ENCODE assay signal across 2 cellular contexts in the genomic region with DNA sequence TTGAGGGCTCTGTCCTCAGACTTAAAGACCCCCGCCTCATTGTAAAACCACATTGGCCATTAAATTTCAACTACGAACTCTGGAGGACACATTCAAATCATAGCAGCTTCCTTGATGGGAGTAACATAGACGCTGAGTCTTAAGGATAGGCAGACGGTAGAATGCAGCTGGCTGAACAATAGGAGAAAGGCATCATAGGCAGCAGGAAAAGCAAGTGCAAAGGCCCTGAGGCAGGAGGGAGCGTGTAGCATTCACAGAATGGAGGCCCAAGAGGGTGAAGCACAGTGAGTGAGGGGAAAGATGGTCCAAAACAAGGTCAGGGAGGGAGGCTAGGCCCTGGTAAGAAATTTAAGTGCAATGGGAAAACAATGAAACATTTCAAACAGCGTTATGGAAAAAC.
TF ChIP-seq lines count a peak whose summit lies in the region.

No MANE protein-coding gene starts in this region.

TF ChIP-seq in HCT116, 20 proteins besides CTCF, POLR2A, EP300 and RAD21:
- TF ChIP-seq SRF (IDR thresholded peaks at IDR 0.05; ENCODE audit: low read depth) (no peak), JUND (IDR thresholded peaks at IDR 0.05) (no peak), FOSL1 (IDR thresholded peaks at IDR 0.05; ENCODE audit: low read depth) (no peak), ELF1 (IDR thresholded peaks at IDR 0.05; ENCODE audit: borderline replicate concordance, low read depth) (no peak), ZNF274 (IDR thresholded peaks at IDR 0.05; ENCODE audit: low read depth, low read length) (no peak), EGR1 (IDR thresholded peaks at IDR 0.05; ENCODE audit: low read depth) (no peak), SIN3A (IDR thresholded peaks at IDR 0.05; ENCODE audit: low read depth) (no peak), POLR2AphosphoS5 (IDR thresholded peaks at IDR 0.05; ENCODE audit: low read depth, low read length) (no peak), CBX3 (IDR thresholded peaks at IDR 0.05; ENCODE audit: low read depth) (no peak), SP1 (IDR thresholded peaks at IDR 0.05; ENCODE audit: low read depth) (no peak), ZFX (IDR thresholded peaks at IDR 0.05) (no peak), CEBPB (IDR thresholded peaks at IDR 0.05; ENCODE audit: low read depth) (no peak), EZH2phosphoT487 (IDR thresholded peaks at IDR 0.05; ENCODE audit: borderline replicate concordance) (no peak), EZH2 (IDR thresholded peaks at IDR 0.05) (no peak)
- TF ChIP-seq, protein P1, sequence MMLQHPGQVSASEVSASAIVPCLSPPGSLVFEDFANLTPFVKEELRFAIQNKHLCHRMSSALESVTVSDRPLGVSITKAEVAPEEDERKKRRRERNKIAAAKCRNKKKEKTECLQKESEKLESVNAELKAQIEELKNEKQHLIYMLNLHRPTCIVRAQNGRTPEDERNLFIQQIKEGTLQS (IDR thresholded peaks at IDR 0.05): no peak
- TF ChIP-seq, protein P2, sequence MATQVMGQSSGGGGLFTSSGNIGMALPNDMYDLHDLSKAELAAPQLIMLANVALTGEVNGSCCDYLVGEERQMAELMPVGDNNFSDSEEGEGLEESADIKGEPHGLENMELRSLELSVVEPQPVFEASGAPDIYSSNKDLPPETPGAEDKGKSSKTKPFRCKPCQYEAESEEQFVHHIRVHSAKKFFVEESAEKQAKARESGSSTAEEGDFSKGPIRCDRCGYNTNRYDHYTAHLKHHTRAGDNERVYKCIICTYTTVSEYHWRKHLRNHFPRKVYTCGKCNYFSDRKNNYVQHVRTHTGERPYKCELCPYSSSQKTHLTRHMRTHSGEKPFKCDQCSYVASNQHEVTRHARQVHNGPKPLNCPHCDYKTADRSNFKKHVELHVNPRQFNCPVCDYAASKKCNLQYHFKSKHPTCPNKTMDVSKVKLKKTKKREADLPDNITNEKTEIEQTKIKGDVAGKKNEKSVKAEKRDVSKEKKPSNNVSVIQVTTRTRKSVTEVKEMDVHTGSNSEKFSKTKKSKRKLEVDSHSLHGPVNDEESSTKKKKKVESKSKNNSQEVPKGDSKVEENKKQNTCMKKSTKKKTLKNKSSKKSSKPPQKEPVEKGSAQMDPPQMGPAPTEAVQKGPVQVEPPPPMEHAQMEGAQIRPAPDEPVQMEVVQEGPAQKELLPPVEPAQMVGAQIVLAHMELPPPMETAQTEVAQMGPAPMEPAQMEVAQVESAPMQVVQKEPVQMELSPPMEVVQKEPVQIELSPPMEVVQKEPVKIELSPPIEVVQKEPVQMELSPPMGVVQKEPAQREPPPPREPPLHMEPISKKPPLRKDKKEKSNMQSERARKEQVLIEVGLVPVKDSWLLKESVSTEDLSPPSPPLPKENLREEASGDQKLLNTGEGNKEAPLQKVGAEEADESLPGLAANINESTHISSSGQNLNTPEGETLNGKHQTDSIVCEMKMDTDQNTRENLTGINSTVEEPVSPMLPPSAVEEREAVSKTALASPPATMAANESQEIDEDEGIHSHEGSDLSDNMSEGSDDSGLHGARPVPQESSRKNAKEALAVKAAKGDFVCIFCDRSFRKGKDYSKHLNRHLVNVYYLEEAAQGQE (IDR thresholded peaks at IDR 0.05; ENCODE audit: low read depth): no peak
- TF ChIP-seq, protein P3, sequence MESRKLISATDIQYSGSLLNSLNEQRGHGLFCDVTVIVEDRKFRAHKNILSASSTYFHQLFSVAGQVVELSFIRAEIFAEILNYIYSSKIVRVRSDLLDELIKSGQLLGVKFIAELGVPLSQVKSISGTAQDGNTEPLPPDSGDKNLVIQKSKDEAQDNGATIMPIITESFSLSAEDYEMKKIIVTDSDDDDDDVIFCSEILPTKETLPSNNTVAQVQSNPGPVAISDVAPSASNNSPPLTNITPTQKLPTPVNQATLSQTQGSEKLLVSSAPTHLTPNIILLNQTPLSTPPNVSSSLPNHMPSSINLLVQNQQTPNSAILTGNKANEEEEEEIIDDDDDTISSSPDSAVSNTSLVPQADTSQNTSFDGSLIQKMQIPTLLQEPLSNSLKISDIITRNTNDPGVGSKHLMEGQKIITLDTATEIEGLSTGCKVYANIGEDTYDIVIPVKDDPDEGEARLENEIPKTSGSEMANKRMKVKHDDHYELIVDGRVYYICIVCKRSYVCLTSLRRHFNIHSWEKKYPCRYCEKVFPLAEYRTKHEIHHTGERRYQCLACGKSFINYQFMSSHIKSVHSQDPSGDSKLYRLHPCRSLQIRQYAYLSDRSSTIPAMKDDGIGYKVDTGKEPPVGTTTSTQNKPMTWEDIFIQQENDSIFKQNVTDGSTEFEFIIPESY (IDR thresholded peaks at IDR 0.05; ENCODE audit: extremely low read depth, insufficient replicate concordance, low read length): no peak
- TF ChIP-seq, protein P4, sequence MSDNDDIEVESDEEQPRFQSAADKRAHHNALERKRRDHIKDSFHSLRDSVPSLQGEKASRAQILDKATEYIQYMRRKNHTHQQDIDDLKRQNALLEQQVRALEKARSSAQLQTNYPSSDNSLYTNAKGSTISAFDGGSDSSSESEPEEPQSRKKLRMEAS (IDR thresholded peaks at IDR 0.05): no peak

TF ChIP-seq in K562, 482 proteins besides CTCF, POLR2A, EP300 and RAD21:
- TF ChIP-seq KLF13 (tag; IDR thresholded peaks at IDR 0.05; ENCODE audit: borderline replicate concordance, low read depth) (no peak), MYBL2 (IDR thresholded peaks at IDR 0.05; ENCODE audit: low read depth) (no peak), MYBL2 (CRISPR knock-in tag; IDR thresholded peaks at IDR 0.05; ENCODE audit: borderline replicate concordance) (no peak), TRIM24 (IDR thresholded peaks at IDR 0.05) (no peak)
- TF ChIP-seq, protein P5, sequence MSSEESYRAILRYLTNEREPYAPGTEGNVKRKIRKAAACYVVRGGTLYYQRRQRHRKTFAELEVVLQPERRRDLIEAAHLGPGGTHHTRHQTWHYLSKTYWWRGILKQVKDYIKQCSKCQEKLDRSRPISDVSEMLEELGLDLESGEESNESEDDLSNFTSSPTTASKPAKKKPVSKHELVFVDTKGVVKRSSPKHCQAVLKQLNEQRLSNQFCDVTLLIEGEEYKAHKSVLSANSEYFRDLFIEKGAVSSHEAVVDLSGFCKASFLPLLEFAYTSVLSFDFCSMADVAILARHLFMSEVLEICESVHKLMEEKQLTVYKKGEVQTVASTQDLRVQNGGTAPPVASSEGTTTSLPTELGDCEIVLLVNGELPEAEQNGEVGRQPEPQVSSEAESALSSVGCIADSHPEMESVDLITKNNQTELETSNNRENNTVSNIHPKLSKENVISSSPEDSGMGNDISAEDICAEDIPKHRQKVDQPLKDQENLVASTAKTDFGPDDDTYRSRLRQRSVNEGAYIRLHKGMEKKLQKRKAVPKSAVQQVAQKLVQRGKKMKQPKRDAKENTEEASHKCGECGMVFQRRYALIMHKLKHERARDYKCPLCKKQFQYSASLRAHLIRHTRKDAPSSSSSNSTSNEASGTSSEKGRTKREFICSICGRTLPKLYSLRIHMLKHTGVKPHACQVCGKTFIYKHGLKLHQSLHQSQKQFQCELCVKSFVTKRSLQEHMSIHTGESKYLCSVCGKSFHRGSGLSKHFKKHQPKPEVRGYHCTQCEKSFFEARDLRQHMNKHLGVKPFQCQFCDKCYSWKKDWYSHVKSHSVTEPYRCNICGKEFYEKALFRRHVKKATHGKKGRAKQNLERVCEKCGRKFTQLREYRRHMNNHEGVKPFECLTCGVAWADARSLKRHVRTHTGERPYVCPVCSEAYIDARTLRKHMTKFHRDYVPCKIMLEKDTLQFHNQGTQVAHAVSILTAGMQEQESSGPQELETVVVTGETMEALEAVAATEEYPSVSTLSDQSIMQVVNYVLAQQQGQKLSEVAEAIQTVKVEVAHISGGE (CRISPR knock-in tag; IDR thresholded peaks at IDR 0.05): peak in 1 of 3 experiments; percentile 90; a peak in 2 of 6 replicates
